Comparison of ENCODE assay signal across 11 cellular contexts in genomic region chr14:60188115-60188514, GRCh38. TPM values are rescaled to one million over a fixed set of nuclear protein-coding genes. Genes with fewer than 3 reads are reported as not detected.
A peak's percentile ranks its signal among the peaks of the same experiment; 100 is the strongest.
DNase-seq lines count a peak whose midpoint lies in the region; ATAC-seq and TF ChIP-seq lines count a peak whose summit lies in the region.
"Had no signal": no experiment of that assay in that cellular context is flagged by ENCODE, and none has a peak within 500 bp of the region (broad histone marks: within the 10 kb centered on the region; RNA-seq: fewer than 3 reads in every experiment).

No MANE protein-coding gene starts in this region.

- no peaks in the 10 kb centered on the region for H3K9me3 Mint-ChIP-seq in naive thymus-derived CD8-positive, alpha-beta T cell
- H3K9me3 Mint-ChIP-seq: memory B cell had no signal

- no peak overlapping the region for H2AFZ ChIP-seq in PC-3 (ENCODE audit: low read length)

- H3K4me3 Mint-ChIP-seq in naive thymus-derived CD8-positive, alpha-beta T cell, result no peak overlapping the region
- H3K4me3 Mint-ChIP-seq: memory B cell had no signal

- DNase-seq in NCI-H2171 treated with DMSO at 0.1 percent for 48 hours (lab: John Stamatoyannopoulos, UW) (peak; percentile 16), NCI-H2171 (lab: John Stamatoyannopoulos, UW) (no peak), PC-3 (peak; percentile 72), myocyte (ENCODE audit: low read depth) (peak; percentile 56), left colon (no peak)
- no peak for DNase-seq in naive thymus-derived CD8-positive, alpha-beta T cell
- DNase-seq in central memory CD4-positive, alpha-beta T cell, result no peak

- no peaks in the 10 kb centered on the region for H3F3A ChIP-seq in PC-3 (ENCODE audit: low read length, unreplicated experiment)

- H3K27ac Mint-ChIP-seq in naive thymus-derived CD8-positive, alpha-beta T cell, result no peak overlapping the region
- H3K27ac Mint-ChIP-seq: memory B cell had no signal

- H3K27me3 Mint-ChIP-seq in naive thymus-derived CD8-positive, alpha-beta T cell, result peaks cover 0 to 3% (median 0%) of the 10 kb centered on the region in 5 donors
- H3K27me3 Mint-ChIP-seq: memory B cell had no signal

- ATAC-seq in HG03432 (IDR thresholded peaks at IDR 0.05; ENCODE audit: unreplicated experiment), result peak; percentile 40
- ATAC-seq in PC-3, result peak; percentile 29; the same call in 1 of the 2 replicates
- no peak for ATAC-seq in left colon
- ATAC-seq in naive thymus-derived CD8-positive, alpha-beta T cell, result no peak
- ATAC-seq: gastroesophageal sphincter had no signal

- BruUV-seq in PC-3 (replicated peaks; lab: Mats Ljungman, UMichigan), result no TSS peak

- TF ChIP-seq CTCF in PC-3 (conservative IDR thresholded peaks at IDR 0.05; ENCODE audit: low read depth, low read length), result peak; percentile 74

- CTCF ChIA-PET in PC-3 (lab: Charles Lee), result interaction anchor here (0.6 to 1.0 kb wide), 5 partner anchors 22 to 704 kb away, joined by 3 to 4 read pairs (median 3); partner anchors contain the start of genes JKAMP, L3HYPDH and PPM1A

- peaks cover 4 to 14% (median 9%) of the 10 kb centered on the region in 4 donors for H3K4me1 Mint-ChIP-seq in naive thymus-derived CD8-positive, alpha-beta T cell

- no peaks in the 10 kb centered on the region for H3K36me3 Mint-ChIP-seq in naive thymus-derived CD8-positive, alpha-beta T cell
- H3K36me3 Mint-ChIP-seq: memory B cell had no signal

- intact Hi-C loops in PC-3 (cut with micrococcal nuclease) (loop anchor here (1.0 to 5.0 kb wide), 3 partner anchors 144 to 374 kb away; no protein-coding TSS in a partner anchor), left colon (cut with DNase I, micrococcal nuclease) (no loop called here)

- H3K27me3 ChIP-seq in PC-3 (ENCODE audit: low read length), result no peaks in the 10 kb centered on the region
- H3K27me3 ChIP-seq: gastroesophageal sphincter had no signal

- POLR2A ChIA-PET in PC-3 (lab: Charles Lee; ENCODE audit: unreplicated experiment), result no interaction called here
- POLR2A ChIA-PET in naive thymus-derived CD8-positive, alpha-beta T cell (lab: Charles Lee), result no interaction called here

- no peaks in the 10 kb centered on the region for H3K9me3 ChIP-seq in PC-3 (ENCODE audit: low read length)
- H3K9me3 ChIP-seq: gastroesophageal sphincter had no signal

- no peaks in the 10 kb centered on the region for H3K9me2 ChIP-seq in PC-3 (replicated peaks; ENCODE audit: low read length)

- H3K79me2 ChIP-seq in PC-3 (ENCODE audit: low read length), result no peaks in the 10 kb centered on the region

- no peak overlapping the region for H3K9ac ChIP-seq in PC-3 (ENCODE audit: low read length)

- peaks cover 12% of the 10 kb centered on the region for H3K4me1 ChIP-seq in PC-3 (ENCODE audit: insufficient read depth, low read length)

- no peaks in the 10 kb centered on the region for H3K36me3 ChIP-seq in PC-3 (ENCODE audit: low read depth, low read length)
- H3K36me3 ChIP-seq: gastroesophageal sphincter had no signal

- no peak overlapping the region for H3K27ac ChIP-seq in PC-3 (ENCODE audit: low read length)
- H3K27ac ChIP-seq: gastroesophageal sphincter had no signal

- no peak overlapping the region for H3K4me2 ChIP-seq in PC-3 (ENCODE audit: low read length)
- H3K4me2 ChIP-seq: smooth muscle cell had no signal

- H3K4me3 ChIP-seq in PC-3 (ENCODE audit: low read length), result no peak overlapping the region
- H3K4me3 ChIP-seq: gastroesophageal sphincter, smooth muscle cell had no signal

- H4K20me1 ChIP-seq in PC-3 (ENCODE audit: low read length), result no peaks in the 10 kb centered on the region

RNA-seq across cellular contexts. Expression of gene DHRS7, which starts 22.9 kb away (rescaled TPM):
- 236 and 266 TPM in 2 replicates for total RNA-seq in PC-3 (2014; rRNA removed)
- 84.1 and 92.1 TPM in 2 replicates for total RNA-seq in myocyte
- 68.1 TPM for polyA plus RNA-seq in myocyte (2012)
- 10 to 100 TPM; 80.8 to 90.9 TPM for total RNA-seq in left colon
- total RNA-seq in naive thymus-derived CD8-positive, alpha-beta T cell, result 10 to 100 TPM; 70.4 to 71.1 TPM
- 100 to 1,000 TPM; 163 to 212 (median 167) TPM for polyA plus RNA-seq in naive thymus-derived CD8-positive, alpha-beta T cell

Comparison
In these comparisons a context has a peak if more than half of its experiments do, and no peak if none do; other contexts are left out.
1. DNase-seq: peak in NCI-H2171 treated with DMSO at 0.1 percent for 48 hours (single experiment), PC-3 (single experiment) and myocyte (single experiment); none in NCI-H2171 (single experiment), left colon (0 of 2), naive thymus-derived CD8-positive, alpha-beta T cell (0 of 10) and central memory CD4-positive, alpha-beta T cell (single experiment).
2. ATAC-seq: peak in HG03432 (single experiment) and PC-3 (single experiment); none in left colon (single experiment) and naive thymus-derived CD8-positive, alpha-beta T cell (0 of 2).